In genomic region chr12:49092086-49092815, GRCh38 we compare ENCODE assay signal across 1 cellular context.
TF ChIP-seq lines count a peak whose summit lies in the region.

No MANE protein-coding gene starts in this region.

TF ChIP-seq in K562, 482 proteins besides CTCF, POLR2A, EP300 and RAD21 (continued from another document and continues in another):
- TF ChIP-seq ZNF512 (tag; IDR thresholded peaks at IDR 0.05) (0 out of 2 replicates have a peak, but pooled peaks have one; percentile 25), CBX3 (IDR thresholded peaks at IDR 0.05; ENCODE audit: borderline replicate concordance in 1 of 2, low read length in 2 of 2) (peak in 1 of 2 experiments; percentile 36; a peak in 1 of 3 replicates), ZC3H4 (CRISPR knock-in tag; IDR thresholded peaks at IDR 0.05; ENCODE audit: borderline replicate concordance) (no peak), STAT5B (CRISPR knock-in tag; IDR thresholded peaks at IDR 0.05) (no peak), ZNF41 (CRISPR knock-in tag; conservative IDR thresholded peaks at IDR 0.05) (peak; percentile 21; the same call in 1 of the 2 replicates), ATF7 (IDR thresholded peaks at IDR 0.05) (peak; percentile 97), CTBP1 (IDR thresholded peaks at IDR 0.05; ENCODE audit: borderline replicate concordance) (peak; percentile 100), SNAPC5 (CRISPR knock-in tag; IDR thresholded peaks at IDR 0.05) (no peak), NCOR1 (IDR thresholded peaks at IDR 0.05) (peak; percentile 91), E2F4 (CRISPR knock-in tag; IDR thresholded peaks at IDR 0.05; ENCODE audit: low read depth) (peak; percentile 68; the same call in 1 of the 2 replicates), ZNF57 (CRISPR knock-in tag; IDR thresholded peaks at IDR 0.05) (no peak), ZNF184 (CRISPR knock-in tag; IDR thresholded peaks at IDR 0.05) (no peak), ZNF785 (CRISPR knock-in tag; IDR thresholded peaks at IDR 0.05) (no peak), U2AF1 (optimal IDR thresholded peaks at IDR 0.05; ENCODE audit: low read depth, low read length) (no peak), JUNB (CRISPR knock-in tag; conservative IDR thresholded peaks at IDR 0.05) (no peak), FOXM1 (IDR thresholded peaks at IDR 0.05; ENCODE audit: low read depth) (peak; percentile 66), FOXM1 (CRISPR knock-in tag; IDR thresholded peaks at IDR 0.05; ENCODE audit: low read depth) (no peak), ZNF584 (CRISPR knock-in tag; IDR thresholded peaks at IDR 0.05; ENCODE audit: low read depth) (0 out of 2 replicates have a peak, but pooled peaks have one; percentile 69), ZNF780A (CRISPR knock-in tag; IDR thresholded peaks at IDR 0.05) (no peak), HNRNPL (IDR thresholded peaks at IDR 0.05; ENCODE audit: low read depth, low read length) (no peak), CEBPG (CRISPR knock-in tag; IDR thresholded peaks at IDR 0.05) (no peak), CEBPG (tag; conservative IDR thresholded peaks at IDR 0.05 in 1 of 2, IDR thresholded peaks at IDR 0.05 in 1 of 2) (no peak), TEAD1 (CRISPR knock-in tag; IDR thresholded peaks at IDR 0.05) (peak; percentile 23 to 91; a peak in 2 of 4 replicates), ASH1L (IDR thresholded peaks at IDR 0.05; ENCODE audit: borderline replicate concordance, low read depth, partially characterized antibody) (no peak), ZNF830 (CRISPR knock-in tag; IDR thresholded peaks at IDR 0.05) (no peak), POLR3G (IDR thresholded peaks at IDR 0.05; ENCODE audit: extremely low read depth, insufficient read length, insufficient replicate concordance) (no peak), SNRNP70 (optimal IDR thresholded peaks at IDR 0.05; ENCODE audit: low read depth, low read length) (no peak), MYBL2 (IDR thresholded peaks at IDR 0.05; ENCODE audit: low read depth) (peak; percentile 66), MYBL2 (CRISPR knock-in tag; IDR thresholded peaks at IDR 0.05; ENCODE audit: borderline replicate concordance) (no peak), MBD2 (IDR thresholded peaks at IDR 0.05; ENCODE audit: borderline replicate concordance, low read depth) (peak; percentile 90), ZSCAN29 (IDR thresholded peaks at IDR 0.05) (no peak), ZNF583 (CRISPR knock-in tag; IDR thresholded peaks at IDR 0.05) (no peak), CCNT2 (IDR thresholded peaks at IDR 0.05; ENCODE audit: borderline replicate concordance, extremely low read depth, insufficient read length, low read depth, low read length) (peak; percentile 95), STAG1 (CRISPR knock-in tag; IDR thresholded peaks at IDR 0.05; ENCODE audit: borderline replicate concordance) (no peak), THRAP3 (IDR thresholded peaks at IDR 0.05; ENCODE audit: borderline replicate concordance) (no peak), NCOA2 (IDR thresholded peaks at IDR 0.05; ENCODE audit: partially characterized antibody in 2 of 2) (no peak), FIP1L1 (IDR thresholded peaks at IDR 0.05; ENCODE audit: low read depth, low read length, poor library complexity, severe bottlenecking) (no peak), ZZZ3 (IDR thresholded peaks at IDR 0.05) (no peak)
- TF ChIP-seq, protein P1, sequence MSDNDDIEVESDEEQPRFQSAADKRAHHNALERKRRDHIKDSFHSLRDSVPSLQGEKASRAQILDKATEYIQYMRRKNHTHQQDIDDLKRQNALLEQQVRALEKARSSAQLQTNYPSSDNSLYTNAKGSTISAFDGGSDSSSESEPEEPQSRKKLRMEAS (CRISPR knock-in tag; IDR thresholded peaks at IDR 0.05): peak; percentile 94
- TF ChIP-seq, protein P2, sequence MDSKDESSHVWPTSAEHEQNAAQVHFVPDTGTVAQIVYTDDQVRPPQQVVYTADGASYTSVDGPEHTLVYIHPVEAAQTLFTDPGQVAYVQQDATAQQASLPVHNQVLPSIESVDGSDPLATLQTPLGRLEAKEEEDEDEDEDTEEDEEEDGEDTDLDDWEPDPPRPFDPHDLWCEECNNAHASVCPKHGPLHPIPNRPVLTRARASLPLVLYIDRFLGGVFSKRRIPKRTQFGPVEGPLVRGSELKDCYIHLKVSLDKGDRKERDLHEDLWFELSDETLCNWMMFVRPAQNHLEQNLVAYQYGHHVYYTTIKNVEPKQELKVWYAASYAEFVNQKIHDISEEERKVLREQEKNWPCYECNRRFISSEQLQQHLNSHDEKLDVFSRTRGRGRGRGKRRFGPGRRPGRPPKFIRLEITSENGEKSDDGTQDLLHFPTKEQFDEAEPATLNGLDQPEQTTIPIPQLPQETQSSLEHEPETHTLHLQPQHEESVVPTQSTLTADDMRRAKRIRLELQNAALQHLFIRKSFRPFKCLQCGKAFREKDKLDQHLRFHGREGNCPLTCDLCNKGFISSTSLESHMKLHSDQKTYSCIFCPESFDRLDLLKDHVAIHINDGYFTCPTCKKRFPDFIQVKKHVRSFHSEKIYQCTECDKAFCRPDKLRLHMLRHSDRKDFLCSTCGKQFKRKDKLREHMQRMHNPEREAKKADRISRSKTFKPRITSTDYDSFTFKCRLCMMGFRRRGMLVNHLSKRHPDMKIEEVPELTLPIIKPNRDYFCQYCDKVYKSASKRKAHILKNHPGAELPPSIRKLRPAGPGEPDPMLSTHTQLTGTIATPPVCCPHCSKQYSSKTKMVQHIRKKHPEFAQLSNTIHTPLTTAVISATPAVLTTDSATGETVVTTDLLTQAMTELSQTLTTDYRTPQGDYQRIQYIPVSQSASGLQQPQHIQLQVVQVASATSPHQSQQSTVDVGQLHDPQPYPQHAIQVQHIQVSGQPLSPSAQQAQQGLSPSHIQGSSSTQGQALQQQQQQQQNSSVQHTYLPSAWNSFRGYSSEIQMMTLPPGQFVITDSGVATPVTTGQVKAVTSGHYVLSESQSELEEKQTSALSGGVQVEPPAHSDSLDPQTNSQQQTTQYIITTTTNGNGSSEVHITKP (IDR thresholded peaks at IDR 0.05; ENCODE audit: partially characterized antibody): peak; percentile 99
- TF ChIP-seq, protein P3, sequence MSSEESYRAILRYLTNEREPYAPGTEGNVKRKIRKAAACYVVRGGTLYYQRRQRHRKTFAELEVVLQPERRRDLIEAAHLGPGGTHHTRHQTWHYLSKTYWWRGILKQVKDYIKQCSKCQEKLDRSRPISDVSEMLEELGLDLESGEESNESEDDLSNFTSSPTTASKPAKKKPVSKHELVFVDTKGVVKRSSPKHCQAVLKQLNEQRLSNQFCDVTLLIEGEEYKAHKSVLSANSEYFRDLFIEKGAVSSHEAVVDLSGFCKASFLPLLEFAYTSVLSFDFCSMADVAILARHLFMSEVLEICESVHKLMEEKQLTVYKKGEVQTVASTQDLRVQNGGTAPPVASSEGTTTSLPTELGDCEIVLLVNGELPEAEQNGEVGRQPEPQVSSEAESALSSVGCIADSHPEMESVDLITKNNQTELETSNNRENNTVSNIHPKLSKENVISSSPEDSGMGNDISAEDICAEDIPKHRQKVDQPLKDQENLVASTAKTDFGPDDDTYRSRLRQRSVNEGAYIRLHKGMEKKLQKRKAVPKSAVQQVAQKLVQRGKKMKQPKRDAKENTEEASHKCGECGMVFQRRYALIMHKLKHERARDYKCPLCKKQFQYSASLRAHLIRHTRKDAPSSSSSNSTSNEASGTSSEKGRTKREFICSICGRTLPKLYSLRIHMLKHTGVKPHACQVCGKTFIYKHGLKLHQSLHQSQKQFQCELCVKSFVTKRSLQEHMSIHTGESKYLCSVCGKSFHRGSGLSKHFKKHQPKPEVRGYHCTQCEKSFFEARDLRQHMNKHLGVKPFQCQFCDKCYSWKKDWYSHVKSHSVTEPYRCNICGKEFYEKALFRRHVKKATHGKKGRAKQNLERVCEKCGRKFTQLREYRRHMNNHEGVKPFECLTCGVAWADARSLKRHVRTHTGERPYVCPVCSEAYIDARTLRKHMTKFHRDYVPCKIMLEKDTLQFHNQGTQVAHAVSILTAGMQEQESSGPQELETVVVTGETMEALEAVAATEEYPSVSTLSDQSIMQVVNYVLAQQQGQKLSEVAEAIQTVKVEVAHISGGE (CRISPR knock-in tag; IDR thresholded peaks at IDR 0.05): peak in 1 of 3 experiments; percentile 92; a peak in 2 of 6 replicates
- TF ChIP-seq, protein P4, sequence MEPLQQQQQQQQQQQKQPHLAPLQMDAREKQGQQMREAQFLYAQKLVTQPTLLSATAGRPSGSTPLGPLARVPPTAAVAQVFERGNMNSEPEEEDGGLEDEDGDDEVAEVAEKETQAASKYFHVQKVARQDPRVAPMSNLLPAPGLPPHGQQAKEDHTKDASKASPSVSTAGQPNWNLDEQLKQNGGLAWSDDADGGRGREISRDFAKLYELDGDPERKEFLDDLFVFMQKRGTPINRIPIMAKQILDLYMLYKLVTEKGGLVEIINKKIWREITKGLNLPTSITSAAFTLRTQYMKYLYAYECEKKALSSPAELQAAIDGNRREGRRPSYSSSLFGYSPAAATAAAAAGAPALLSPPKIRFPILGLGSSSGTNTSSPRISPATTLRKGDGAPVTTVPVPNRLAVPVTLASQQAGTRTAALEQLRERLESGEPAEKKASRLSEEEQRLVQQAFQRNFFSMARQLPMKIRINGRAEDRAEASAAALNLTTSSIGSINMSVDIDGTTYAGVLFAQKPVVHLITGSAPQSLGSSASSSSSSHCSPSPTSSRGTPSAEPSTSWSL (CRISPR knock-in tag; IDR thresholded peaks at IDR 0.05; ENCODE audit: borderline replicate concordance): no peak
- TF ChIP-seq, protein P5, sequence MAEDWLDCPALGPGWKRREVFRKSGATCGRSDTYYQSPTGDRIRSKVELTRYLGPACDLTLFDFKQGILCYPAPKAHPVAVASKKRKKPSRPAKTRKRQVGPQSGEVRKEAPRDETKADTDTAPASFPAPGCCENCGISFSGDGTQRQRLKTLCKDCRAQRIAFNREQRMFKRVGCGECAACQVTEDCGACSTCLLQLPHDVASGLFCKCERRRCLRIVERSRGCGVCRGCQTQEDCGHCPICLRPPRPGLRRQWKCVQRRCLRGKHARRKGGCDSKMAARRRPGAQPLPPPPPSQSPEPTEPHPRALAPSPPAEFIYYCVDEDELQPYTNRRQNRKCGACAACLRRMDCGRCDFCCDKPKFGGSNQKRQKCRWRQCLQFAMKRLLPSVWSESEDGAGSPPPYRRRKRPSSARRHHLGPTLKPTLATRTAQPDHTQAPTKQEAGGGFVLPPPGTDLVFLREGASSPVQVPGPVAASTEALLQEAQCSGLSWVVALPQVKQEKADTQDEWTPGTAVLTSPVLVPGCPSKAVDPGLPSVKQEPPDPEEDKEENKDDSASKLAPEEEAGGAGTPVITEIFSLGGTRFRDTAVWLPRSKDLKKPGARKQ (CRISPR knock-in tag; IDR thresholded peaks at IDR 0.05): no peak
- TF ChIP-seq, protein P6, sequence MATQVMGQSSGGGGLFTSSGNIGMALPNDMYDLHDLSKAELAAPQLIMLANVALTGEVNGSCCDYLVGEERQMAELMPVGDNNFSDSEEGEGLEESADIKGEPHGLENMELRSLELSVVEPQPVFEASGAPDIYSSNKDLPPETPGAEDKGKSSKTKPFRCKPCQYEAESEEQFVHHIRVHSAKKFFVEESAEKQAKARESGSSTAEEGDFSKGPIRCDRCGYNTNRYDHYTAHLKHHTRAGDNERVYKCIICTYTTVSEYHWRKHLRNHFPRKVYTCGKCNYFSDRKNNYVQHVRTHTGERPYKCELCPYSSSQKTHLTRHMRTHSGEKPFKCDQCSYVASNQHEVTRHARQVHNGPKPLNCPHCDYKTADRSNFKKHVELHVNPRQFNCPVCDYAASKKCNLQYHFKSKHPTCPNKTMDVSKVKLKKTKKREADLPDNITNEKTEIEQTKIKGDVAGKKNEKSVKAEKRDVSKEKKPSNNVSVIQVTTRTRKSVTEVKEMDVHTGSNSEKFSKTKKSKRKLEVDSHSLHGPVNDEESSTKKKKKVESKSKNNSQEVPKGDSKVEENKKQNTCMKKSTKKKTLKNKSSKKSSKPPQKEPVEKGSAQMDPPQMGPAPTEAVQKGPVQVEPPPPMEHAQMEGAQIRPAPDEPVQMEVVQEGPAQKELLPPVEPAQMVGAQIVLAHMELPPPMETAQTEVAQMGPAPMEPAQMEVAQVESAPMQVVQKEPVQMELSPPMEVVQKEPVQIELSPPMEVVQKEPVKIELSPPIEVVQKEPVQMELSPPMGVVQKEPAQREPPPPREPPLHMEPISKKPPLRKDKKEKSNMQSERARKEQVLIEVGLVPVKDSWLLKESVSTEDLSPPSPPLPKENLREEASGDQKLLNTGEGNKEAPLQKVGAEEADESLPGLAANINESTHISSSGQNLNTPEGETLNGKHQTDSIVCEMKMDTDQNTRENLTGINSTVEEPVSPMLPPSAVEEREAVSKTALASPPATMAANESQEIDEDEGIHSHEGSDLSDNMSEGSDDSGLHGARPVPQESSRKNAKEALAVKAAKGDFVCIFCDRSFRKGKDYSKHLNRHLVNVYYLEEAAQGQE (CRISPR knock-in tag; IDR thresholded peaks at IDR 0.05; ENCODE audit: low read depth): no peak; the same call in 1 of the 2 replicates
- TF ChIP-seq, protein P7, sequence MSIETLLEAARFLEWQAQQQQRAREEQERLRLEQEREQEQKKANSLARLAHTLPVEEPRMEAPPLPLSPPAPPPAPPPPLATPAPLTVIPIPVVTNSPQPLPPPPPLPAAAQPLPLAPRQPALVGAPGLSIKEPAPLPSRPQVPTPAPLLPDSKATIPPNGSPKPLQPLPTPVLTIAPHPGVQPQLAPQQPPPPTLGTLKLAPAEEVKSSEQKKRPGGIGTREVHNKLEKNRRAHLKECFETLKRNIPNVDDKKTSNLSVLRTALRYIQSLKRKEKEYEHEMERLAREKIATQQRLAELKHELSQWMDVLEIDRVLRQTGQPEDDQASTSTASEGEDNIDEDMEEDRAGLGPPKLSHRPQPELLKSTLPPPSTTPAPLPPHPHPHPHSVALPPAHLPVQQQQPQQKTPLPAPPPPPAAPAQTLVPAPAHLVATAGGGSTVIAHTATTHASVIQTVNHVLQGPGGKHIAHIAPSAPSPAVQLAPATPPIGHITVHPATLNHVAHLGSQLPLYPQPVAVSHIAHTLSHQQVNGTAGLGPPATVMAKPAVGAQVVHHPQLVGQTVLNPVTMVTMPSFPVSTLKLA (conservative IDR thresholded peaks at IDR 0.05): peak; percentile 43 to 71; a peak in 3 of 4 replicates
